ENCODE assay signal across 9 cellular contexts in genomic region chr9:92607088-92607487, GRCh38.
DNase-seq lines count a peak whose midpoint lies in the region; ATAC-seq and TF ChIP-seq lines count a peak whose summit lies in the region.
"Had no signal": no experiment of that assay in that cellular context is flagged by ENCODE, and none has a peak within 500 bp of the region (broad histone marks: within the 10 kb centered on the region; RNA-seq: fewer than 3 reads in every experiment).

No MANE protein-coding gene starts in this region.

- H3K4me1 ChIP-seq in GM23338 (ENCODE audit: insufficient read depth) = no peaks in the 10 kb centered on the region

- no peak overlapping the region for H3K27ac ChIP-seq in GM23338 (ENCODE audit: low read depth)

- H3F3A ChIP-seq in GM23338 (replicated peaks; ENCODE audit: low read depth) = no peaks in the 10 kb centered on the region

- no peak overlapping the region for H3K4me3 ChIP-seq in GM23338

- H3K36me3 ChIP-seq in GM23338 (ENCODE audit: insufficient read depth) = peaks cover 5% of the 10 kb centered on the region; the same call in 1 of the 2 replicates

- H3K9me3 Mint-ChIP-seq in stimulated activated effector memory CD8-positive, alpha-beta T cell treated with anti-CD3 and anti-CD28 coated beads, Interleukin-12 subunit alpha, Interleukin-12 subunit beta, amount 100 ng/mL, for 72 hours = peaks cover 10% of the 10 kb centered on the region
- peaks cover 21% of the 10 kb centered on the region for H3K9me3 Mint-ChIP-seq in GM23338

- no peak for TF ChIP-seq CTCF in GM23338 (conservative IDR thresholded peaks at IDR 0.05; ENCODE audit: low read depth in 2 of 2)

- no peaks in the 10 kb centered on the region for H3K79me2 ChIP-seq in GM23338 (replicated peaks; ENCODE audit: insufficient read depth)

- no peak overlapping the region for H3K27ac Mint-ChIP-seq in stimulated activated effector memory CD8-positive, alpha-beta T cell treated with anti-CD3 and anti-CD28 coated beads, Interleukin-12 subunit alpha, Interleukin-12 subunit beta, amount 100 ng/mL, for 72 hours
- no peak overlapping the region for H3K27ac Mint-ChIP-seq in GM23338
- H3K27ac Mint-ChIP-seq: naive thymus-derived CD4-positive, alpha-beta T cell had no signal

- H4K20me1 ChIP-seq in GM23338 (replicated peaks; ENCODE audit: insufficient read depth) = no peaks in the 10 kb centered on the region

- no peaks in the 10 kb centered on the region; the same call in 1 of the 2 replicates for H3K9me2 ChIP-seq in GM23338 (ENCODE audit: insufficient read depth)

- DNase-seq in DMS79 treated with DMSO at 0.1 percent for 48 hours (lab: John Stamatoyannopoulos, UW) (peak; percentile 8), DMS79 (lab: John Stamatoyannopoulos, UW) (no peak), NCI-H2196 (lab: John Stamatoyannopoulos, UW; ENCODE audit: unreplicated experiment) (peak; percentile 31), fibroblast of peridontal ligament (ENCODE audit: extremely low read depth) (peak; percentile 83), smooth muscle cell of the brain vasculature (ENCODE audit: low read depth, low spot score) (peak; percentile 63), GM23338 (ENCODE audit: low spot score) (no peak), inferior parietal cortex (ENCODE audit: extremely low spot score) (no peak)
- DNase-seq in stimulated activated effector memory CD8-positive, alpha-beta T cell treated with anti-CD3 and anti-CD28 coated beads, Interleukin-12 subunit alpha, Interleukin-12 subunit beta, amount 100 ng/mL, for 72 hours (ENCODE audit: low spot score in 2 of 2) = no peak
- DNase-seq: naive thymus-derived CD4-positive, alpha-beta T cell had no signal

- no peak for ATAC-seq in stimulated activated effector memory CD8-positive, alpha-beta T cell treated with anti-CD3 and anti-CD28 coated beads, Interleukin-12 subunit alpha, Interleukin-12 subunit beta, amount 100 ng/mL, for 72 hours
- ATAC-seq in GM23338 = no peak
- ATAC-seq: naive thymus-derived CD4-positive, alpha-beta T cell had no signal

- H3K4me3 Mint-ChIP-seq in stimulated activated effector memory CD8-positive, alpha-beta T cell treated with anti-CD3 and anti-CD28 coated beads, Interleukin-12 subunit alpha, Interleukin-12 subunit beta, amount 100 ng/mL, for 72 hours = no peak overlapping the region
- no peak overlapping the region for H3K4me3 Mint-ChIP-seq in GM23338
- H3K4me3 Mint-ChIP-seq: naive thymus-derived CD4-positive, alpha-beta T cell had no signal

- no peak overlapping the region for H3K4me2 ChIP-seq in GM23338

- H3K27me3 ChIP-seq in GM23338 (ENCODE audit: insufficient read depth) = no peaks in the 10 kb centered on the region

- peaks cover 8% of the 10 kb centered on the region for H3K27me3 Mint-ChIP-seq in GM23338 (ENCODE audit: insufficient read depth, low read depth, poor library complexity)
- H3K27me3 Mint-ChIP-seq: naive thymus-derived CD4-positive, alpha-beta T cell had no signal

- no peaks in the 10 kb centered on the region for H3K4me1 Mint-ChIP-seq in stimulated activated effector memory CD8-positive, alpha-beta T cell treated with anti-CD3 and anti-CD28 coated beads, Interleukin-12 subunit alpha, Interleukin-12 subunit beta, amount 100 ng/mL, for 72 hours
- no peaks in the 10 kb centered on the region for H3K4me1 Mint-ChIP-seq in GM23338

- H3K36me3 Mint-ChIP-seq in stimulated activated effector memory CD8-positive, alpha-beta T cell treated with anti-CD3 and anti-CD28 coated beads, Interleukin-12 subunit alpha, Interleukin-12 subunit beta, amount 100 ng/mL, for 72 hours = peaks cover 16% of the 10 kb centered on the region
- peaks cover 14% of the 10 kb centered on the region for H3K36me3 Mint-ChIP-seq in GM23338 (ENCODE audit: low read depth)

- no peak overlapping the region for H2AFZ ChIP-seq in GM23338

TF ChIP-seq in GM23338, 12 proteins besides CTCF, POLR2A, EP300 and RAD21 (continues in another document):
- TF ChIP-seq CREB1 (CRISPR knock-in tag; IDR thresholded peaks at IDR 0.05; ENCODE audit: low read depth) (no peak), ETS1 (IDR thresholded peaks at IDR 0.05) (no peak), EZH2phosphoT487 (IDR thresholded peaks at IDR 0.05; ENCODE audit: unreplicated experiment) (no peak), ZNF462 (CRISPR knock-in tag; IDR thresholded peaks at IDR 0.05) (no peak), STAT1 (IDR thresholded peaks at IDR 0.05; ENCODE audit: unreplicated experiment) (no peak)

Comparison
In these comparisons a context has a peak if more than half of its experiments do, and no peak if none do; other contexts are left out.
1. DNase-seq: peak in DMS79 treated with DMSO at 0.1 percent for 48 hours (single experiment), NCI-H2196 (single experiment), fibroblast of peridontal ligament (single experiment) and smooth muscle cell of the brain vasculature (single experiment); none in DMS79 (single experiment), stimulated activated effector memory CD8-positive, alpha-beta T cell treated with anti-CD3 and anti-CD28 coated beads, Interleukin-12 subunit alpha, Interleukin-12 subunit beta, amount 100 ng/mL, for 72 hours (0 of 2), GM23338 (single experiment) and inferior parietal cortex (single experiment).